Comparison of ENCODE assay signal across 1 cellular context in genomic region chr2:171432969-171433762, GRCh38.
A peak's percentile ranks its signal among the peaks of the same experiment; 100 is the strongest.
TF ChIP-seq lines count a peak whose summit lies in the region.

No MANE protein-coding gene starts in this region.

TF ChIP-seq in HepG2, 621 proteins besides CTCF, POLR2A, EP300 and RAD21 (continued from another document and continues in another):
- TF ChIP-seq, protein P1, sequence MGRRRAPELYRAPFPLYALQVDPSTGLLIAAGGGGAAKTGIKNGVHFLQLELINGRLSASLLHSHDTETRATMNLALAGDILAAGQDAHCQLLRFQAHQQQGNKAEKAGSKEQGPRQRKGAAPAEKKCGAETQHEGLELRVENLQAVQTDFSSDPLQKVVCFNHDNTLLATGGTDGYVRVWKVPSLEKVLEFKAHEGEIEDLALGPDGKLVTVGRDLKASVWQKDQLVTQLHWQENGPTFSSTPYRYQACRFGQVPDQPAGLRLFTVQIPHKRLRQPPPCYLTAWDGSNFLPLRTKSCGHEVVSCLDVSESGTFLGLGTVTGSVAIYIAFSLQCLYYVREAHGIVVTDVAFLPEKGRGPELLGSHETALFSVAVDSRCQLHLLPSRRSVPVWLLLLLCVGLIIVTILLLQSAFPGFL (CRISPR knock-in tag; IDR thresholded peaks at IDR 0.05), result no peak
- TF ChIP-seq JDP2 (CRISPR knock-in tag; IDR thresholded peaks at IDR 0.05; ENCODE audit: borderline replicate concordance), result no peak; the same call in 1 of the 2 replicates
- TF ChIP-seq HNF1A (IDR thresholded peaks at IDR 0.05; ENCODE audit: low read depth), result no peak
- TF ChIP-seq HNF1A (CRISPR knock-in tag; IDR thresholded peaks at IDR 0.05; ENCODE audit: borderline replicate concordance), result 0 out of 2 replicates have a peak, but pooled peaks have one; percentile 26
- TF ChIP-seq NR2F6 (IDR thresholded peaks at IDR 0.05), result no peak
- no peak for TF ChIP-seq NR2F6 (CRISPR knock-in tag; IDR thresholded peaks at IDR 0.05)
- TF ChIP-seq FOXC1 (CRISPR knock-in tag; IDR thresholded peaks at IDR 0.05; ENCODE audit: borderline replicate concordance), result no peak
- no peak for TF ChIP-seq GTF2F1 (IDR thresholded peaks at IDR 0.05; ENCODE audit: low read length)
- TF ChIP-seq NR1H2 (CRISPR knock-in tag; IDR thresholded peaks at IDR 0.05; ENCODE audit: borderline replicate concordance, low read depth), result no peak
- no peak for TF ChIP-seq DZIP1 (CRISPR knock-in tag; IDR thresholded peaks at IDR 0.05)
- no peak for TF ChIP-seq MEIS1 (CRISPR knock-in tag; IDR thresholded peaks at IDR 0.05; ENCODE audit: borderline replicate concordance)
- TF ChIP-seq, protein P2, sequence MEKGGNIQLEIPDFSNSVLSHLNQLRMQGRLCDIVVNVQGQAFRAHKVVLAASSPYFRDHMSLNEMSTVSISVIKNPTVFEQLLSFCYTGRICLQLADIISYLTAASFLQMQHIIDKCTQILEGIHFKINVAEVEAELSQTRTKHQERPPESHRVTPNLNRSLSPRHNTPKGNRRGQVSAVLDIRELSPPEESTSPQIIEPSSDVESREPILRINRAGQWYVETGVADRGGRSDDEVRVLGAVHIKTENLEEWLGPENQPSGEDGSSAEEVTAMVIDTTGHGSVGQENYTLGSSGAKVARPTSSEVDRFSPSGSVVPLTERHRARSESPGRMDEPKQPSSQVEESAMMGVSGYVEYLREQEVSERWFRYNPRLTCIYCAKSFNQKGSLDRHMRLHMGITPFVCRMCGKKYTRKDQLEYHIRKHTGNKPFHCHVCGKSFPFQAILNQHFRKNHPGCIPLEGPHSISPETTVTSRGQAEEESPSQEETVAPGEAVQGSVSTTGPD (CRISPR knock-in tag; IDR thresholded peaks at IDR 0.05), result no peak
- no peak for TF ChIP-seq ZNF776 (CRISPR knock-in tag; IDR thresholded peaks at IDR 0.05)
- TF ChIP-seq, protein P3, sequence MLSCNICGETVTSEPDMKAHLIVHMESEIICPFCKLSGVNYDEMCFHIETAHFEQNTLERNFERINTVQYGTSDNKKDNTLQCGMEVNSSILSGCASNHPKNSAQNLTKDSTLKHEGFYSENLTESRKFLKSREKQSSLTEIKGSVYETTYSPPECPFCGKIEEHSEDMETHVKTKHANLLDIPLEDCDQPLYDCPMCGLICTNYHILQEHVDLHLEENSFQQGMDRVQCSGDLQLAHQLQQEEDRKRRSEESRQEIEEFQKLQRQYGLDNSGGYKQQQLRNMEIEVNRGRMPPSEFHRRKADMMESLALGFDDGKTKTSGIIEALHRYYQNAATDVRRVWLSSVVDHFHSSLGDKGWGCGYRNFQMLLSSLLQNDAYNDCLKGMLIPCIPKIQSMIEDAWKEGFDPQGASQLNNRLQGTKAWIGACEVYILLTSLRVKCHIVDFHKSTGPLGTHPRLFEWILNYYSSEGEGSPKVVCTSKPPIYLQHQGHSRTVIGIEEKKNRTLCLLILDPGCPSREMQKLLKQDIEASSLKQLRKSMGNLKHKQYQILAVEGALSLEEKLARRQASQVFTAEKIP (CRISPR knock-in tag; IDR thresholded peaks at IDR 0.05; ENCODE audit: borderline replicate concordance), result no peak
- no peak for TF ChIP-seq SAFB2 (CRISPR knock-in tag; IDR thresholded peaks at IDR 0.05; ENCODE audit: borderline replicate concordance, low read depth)
- TF ChIP-seq MED13 (CRISPR knock-in tag; IDR thresholded peaks at IDR 0.05), result peak; percentile 7; the same call in 1 of the 2 replicates
- TF ChIP-seq LBX2 (CRISPR knock-in tag; IDR thresholded peaks at IDR 0.05; ENCODE audit: borderline replicate concordance), result no peak
- TF ChIP-seq TBP (CRISPR knock-in tag; IDR thresholded peaks at IDR 0.05), result no peak
- peak; percentile 37; the same call in 1 of the 2 replicates for TF ChIP-seq POLR2AphosphoS5 (IDR thresholded peaks at IDR 0.05; ENCODE audit: low read depth, low read length)
- TF ChIP-seq HOXA5 (CRISPR knock-in tag; IDR thresholded peaks at IDR 0.05), result no peak; the same call in 1 of the 2 replicates
- TF ChIP-seq MAZ (IDR thresholded peaks at IDR 0.05; ENCODE audit: borderline replicate concordance, low read depth, low read length), result no peak
- TF ChIP-seq MAZ (CRISPR knock-in tag; IDR thresholded peaks at IDR 0.05; ENCODE audit: low read depth), result no peak
- no peak for TF ChIP-seq ZFY (CRISPR knock-in tag; IDR thresholded peaks at IDR 0.05)
- no peak for TF ChIP-seq MLLT10 (CRISPR knock-in tag; IDR thresholded peaks at IDR 0.05)
- TF ChIP-seq ZNF629 (CRISPR knock-in tag; conservative IDR thresholded peaks at IDR 0.05), result no peak
- no peak for TF ChIP-seq TCF12 (IDR thresholded peaks at IDR 0.05)
- TF ChIP-seq TCF12 (CRISPR knock-in tag; IDR thresholded peaks at IDR 0.05), result no peak
- no peak for TF ChIP-seq AKAP8 (CRISPR knock-in tag; IDR thresholded peaks at IDR 0.05)
- TF ChIP-seq GZF1 (CRISPR knock-in tag; IDR thresholded peaks at IDR 0.05), result no peak
- TF ChIP-seq ZNF557 (CRISPR knock-in tag; IDR thresholded peaks at IDR 0.05), result no peak
- no peak for TF ChIP-seq BRCA1 (CRISPR knock-in tag; IDR thresholded peaks at IDR 0.05)
- no peak for TF ChIP-seq AGO1 (IDR thresholded peaks at IDR 0.05; ENCODE audit: low read depth, low read length, poor library complexity, severe bottlenecking)
- TF ChIP-seq, protein P4, sequence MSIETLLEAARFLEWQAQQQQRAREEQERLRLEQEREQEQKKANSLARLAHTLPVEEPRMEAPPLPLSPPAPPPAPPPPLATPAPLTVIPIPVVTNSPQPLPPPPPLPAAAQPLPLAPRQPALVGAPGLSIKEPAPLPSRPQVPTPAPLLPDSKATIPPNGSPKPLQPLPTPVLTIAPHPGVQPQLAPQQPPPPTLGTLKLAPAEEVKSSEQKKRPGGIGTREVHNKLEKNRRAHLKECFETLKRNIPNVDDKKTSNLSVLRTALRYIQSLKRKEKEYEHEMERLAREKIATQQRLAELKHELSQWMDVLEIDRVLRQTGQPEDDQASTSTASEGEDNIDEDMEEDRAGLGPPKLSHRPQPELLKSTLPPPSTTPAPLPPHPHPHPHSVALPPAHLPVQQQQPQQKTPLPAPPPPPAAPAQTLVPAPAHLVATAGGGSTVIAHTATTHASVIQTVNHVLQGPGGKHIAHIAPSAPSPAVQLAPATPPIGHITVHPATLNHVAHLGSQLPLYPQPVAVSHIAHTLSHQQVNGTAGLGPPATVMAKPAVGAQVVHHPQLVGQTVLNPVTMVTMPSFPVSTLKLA (IDR thresholded peaks at IDR 0.05), result peak; percentile 86
- no peak for TF ChIP-seq SOX6 (IDR thresholded peaks at IDR 0.05)
- TF ChIP-seq SOX6 (CRISPR knock-in tag; IDR thresholded peaks at IDR 0.05), result peak; percentile 35
- no peak for TF ChIP-seq ZNF124 (CRISPR knock-in tag; IDR thresholded peaks at IDR 0.05)
- no peak for TF ChIP-seq THYN1 (CRISPR knock-in tag; IDR thresholded peaks at IDR 0.05; ENCODE audit: borderline replicate concordance, low read depth)
- TF ChIP-seq GATAD2A (CRISPR knock-in tag; IDR thresholded peaks at IDR 0.05), result peak; percentile 49; the same call in 1 of the 2 replicates
- TF ChIP-seq FOXO1 (CRISPR knock-in tag; IDR thresholded peaks at IDR 0.05), result no peak
- TF ChIP-seq MLXIP (CRISPR knock-in tag; IDR thresholded peaks at IDR 0.05; ENCODE audit: borderline replicate concordance), result no peak
- no peak for TF ChIP-seq CC2D1A (CRISPR knock-in tag; IDR thresholded peaks at IDR 0.05)
- no peak for TF ChIP-seq ZKSCAN8 (CRISPR knock-in tag; IDR thresholded peaks at IDR 0.05; ENCODE audit: borderline replicate concordance)
- TF ChIP-seq SALL1 (CRISPR knock-in tag; IDR thresholded peaks at IDR 0.05), result 0 out of 2 replicates have a peak, but pooled peaks have one; percentile 37
- TF ChIP-seq, protein P5, sequence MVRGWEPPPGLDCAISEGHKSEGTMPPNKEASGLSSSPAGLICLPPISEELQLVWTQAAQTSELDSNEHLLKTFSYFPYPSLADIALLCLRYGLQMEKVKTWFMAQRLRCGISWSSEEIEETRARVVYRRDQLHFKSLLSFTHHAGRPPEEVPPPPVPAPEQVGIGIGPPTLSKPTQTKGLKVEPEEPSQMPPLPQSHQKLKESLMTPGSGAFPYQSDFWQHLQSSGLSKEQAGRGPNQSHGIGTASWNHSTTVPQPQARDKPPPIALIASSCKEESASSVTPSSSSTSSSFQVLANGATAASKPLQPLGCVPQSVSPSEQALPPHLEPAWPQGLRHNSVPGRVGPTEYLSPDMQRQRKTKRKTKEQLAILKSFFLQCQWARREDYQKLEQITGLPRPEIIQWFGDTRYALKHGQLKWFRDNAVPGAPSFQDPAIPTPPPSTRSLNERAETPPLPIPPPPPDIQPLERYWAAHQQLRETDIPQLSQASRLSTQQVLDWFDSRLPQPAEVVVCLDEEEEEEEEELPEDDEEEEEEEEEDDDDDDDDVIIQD (CRISPR knock-in tag; IDR thresholded peaks at IDR 0.05; ENCODE audit: low read depth), result no peak
- no peak; the same call in 1 of the 2 replicates for TF ChIP-seq EED (CRISPR knock-in tag; IDR thresholded peaks at IDR 0.05)
- no peak for TF ChIP-seq SNRNP70 (IDR thresholded peaks at IDR 0.05; ENCODE audit: low read depth, low read length)
- no peak for TF ChIP-seq ZNF432 (CRISPR knock-in tag; IDR thresholded peaks at IDR 0.05; ENCODE audit: borderline replicate concordance)
